24 cellular contexts compared by ENCODE assay signal in the genomic region with DNA sequence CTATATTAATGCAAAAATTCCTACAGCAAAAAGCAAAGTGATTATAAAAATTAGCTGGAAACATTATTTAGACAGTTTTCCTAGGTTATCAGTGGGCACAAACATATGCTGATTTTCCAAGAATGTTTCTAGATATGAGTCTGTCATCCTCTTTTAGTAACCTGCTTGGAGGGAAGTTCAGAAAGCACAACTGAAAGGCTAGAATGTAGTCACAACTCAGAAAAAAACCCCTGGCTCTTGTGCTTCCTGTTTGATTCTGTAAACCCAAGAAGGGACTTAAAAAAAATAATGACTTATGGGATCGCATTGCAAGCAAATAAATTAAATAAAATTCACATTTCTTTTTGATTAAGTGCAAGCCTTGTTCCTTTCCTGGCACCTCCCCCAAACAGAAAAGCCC.
"Had no signal": no experiment of that assay in that cellular context is flagged by ENCODE, and none has a peak within 500 bp of the region (broad histone marks: within the 10 kb centered on the region; RNA-seq: fewer than 3 reads in every experiment).

No MANE protein-coding gene starts in this region.

- ATAC-seq: activated CD8-positive, alpha-beta memory T cell treated with anti-CD3 and anti-CD28 coated beads, Interleukin-2, amount 10 ng/mL, durations not matched to agents 7 days and 5 days; activated CD8-positive, alpha-beta T cell treated with anti-CD3 and anti-CD28 coated beads, Interleukin-2, amount 10 ng/mL, durations not matched to agents 7 days and 5 days; activated naive CD4-positive, alpha-beta T cell treated with anti-CD3 and anti-CD28 coated beads, Interleukin-2, amount 50 U/mL, for 72 hours; activated T-cell treated with anti-CD3 and anti-CD28 coated beads, Interleukin-2, amount 50 U/mL, for 72 hours; foreskin keratinocyte; left lung; lower lobe of right lung; naive thymus-derived CD8-positive, alpha-beta T cell; stimulated activated naive B cell treated with anti-CD40 and anti-IgM and Interleukin-4, amounts not matched to agents 10 μg/mL and 1 μg/mL and 100 μg/mL, for 72 hours had no signal

- H3K4me1 ChIP-seq: breast epithelium, foreskin keratinocyte, left lung, lower lobe of right lung, right atrium auricular region had no signal

- H3K27me3 ChIP-seq: breast epithelium, esophagus muscularis mucosa, foreskin keratinocyte, left lung, right atrium auricular region, stomach, thyroid gland had no signal

- H3K36me3 ChIP-seq: breast epithelium, esophagus muscularis mucosa, left lung, lower lobe of right lung, right atrium auricular region, stomach, thyroid gland had no signal

- DNase-seq: activated B cell treated with CpG ODN at 0.5 μM for 24 hours; activated CD8-positive, alpha-beta memory T cell treated with anti-CD3 and anti-CD28 coated beads, Interleukin-2, amount 10 ng/mL, durations not matched to agents 7 days and 5 days; activated CD8-positive, alpha-beta T cell treated with anti-CD3 and anti-CD28 coated beads, Interleukin-2, amount 10 ng/mL, durations not matched to agents 7 days and 5 days; activated naive CD4-positive, alpha-beta T cell; activated T-cell treated with anti-CD3 and anti-CD28 coated beads for 4 hours; activated T-cell treated with anti-CD3 and anti-CD28 coated beads, Interleukin-2, amount 50 U/mL, for 72 hours; central memory CD4-positive, alpha-beta T cell; dermis blood vessel endothelial cell; effector CD4-positive, alpha-beta T cell; foreskin keratinocyte; left lung; lower lobe of right lung; mesenchymal stem cell; naive thymus-derived CD8-positive, alpha-beta T cell; stimulated activated CD4-positive, alpha-beta T cell treated with anti-CD3 and anti-CD28 coated beads, Interleukin-15, amount 100 ng/mL, for 24 hours; stimulated activated CD4-positive, alpha-beta T cell treated with anti-CD3 and anti-CD28 coated beads, Interleukin-2, amount 100 ng/mL, for 24 hours; stimulated activated naive B cell treated with anti-CD40 and anti-IgM and Interleukin-4, amounts not matched to agents 10 μg/mL and 1 μg/mL and 100 μg/mL, for 72 hours; stomach; T-helper 9 cell; thyroid gland had no signal

- H3K9me3 ChIP-seq: breast epithelium, esophagus muscularis mucosa, left lung, lower lobe of right lung, right atrium auricular region, stomach, thyroid gland had no signal

- H3K4me3 ChIP-seq: breast epithelium, esophagus muscularis mucosa, left lung, lower lobe of right lung, right atrium auricular region, stomach, thyroid gland had no signal

- H3K27ac ChIP-seq: breast epithelium, esophagus muscularis mucosa, foreskin keratinocyte, left lung, lower lobe of right lung, right atrium auricular region, stomach, thyroid gland had no signal
